Comparison of ENCODE assay signal across 13 cellular contexts in genomic region chr9:129411501-129412175, GRCh38.
DNase-seq lines count a peak whose midpoint lies in the region; ATAC-seq and TF ChIP-seq lines count a peak whose summit lies in the region.
"Had no signal": no experiment of that assay in that cellular context is flagged by ENCODE, and none has a peak within 500 bp of the region (broad histone marks: within the 10 kb centered on the region; RNA-seq: fewer than 3 reads in every experiment).

No MANE protein-coding gene starts in this region.

- H3K36me3 Mint-ChIP-seq in HFFc6 (ENCODE audit: low read depth) (peaks cover 12% of the 10 kb centered on the region), chondrocyte (ENCODE audit: low read depth) (peaks cover 2% of the 10 kb centered on the region), mesothelial cell of epicardium (peaks cover 2% of the 10 kb centered on the region)

- H3K4me1 ChIP-seq in stomach smooth muscle (ENCODE audit: control insufficient read depth, insufficient read depth, low read length) = peaks cover 38% of the 10 kb centered on the region

- ATAC-seq in HG02588 (IDR thresholded peaks at IDR 0.05; ENCODE audit: unreplicated experiment) (no peak), HG03196 (IDR thresholded peaks at IDR 0.05; ENCODE audit: unreplicated experiment) (no peak)
- ATAC-seq: activated T-cell treated with anti-CD3 and anti-CD28 coated beads, Interleukin-2, amount 50 U/mL, for 72 hours; WTC11 had no signal

- no peak for TF ChIP-seq CTCF in HFFc6 (IDR thresholded peaks at IDR 0.05)
- TF ChIP-seq CTCF in chondrocyte (IDR thresholded peaks at IDR 0.05) = no peak
- TF ChIP-seq CTCF in mesothelial cell of epicardium (IDR thresholded peaks at IDR 0.05; ENCODE audit: unreplicated experiment) = no peak

- H3K9ac ChIP-seq in stomach smooth muscle (ENCODE audit: low read length in 2 of 2) = no peak overlapping the region

- H3K36me3 ChIP-seq in stomach smooth muscle (ENCODE audit: control insufficient read depth in 2 of 2, insufficient read depth in 2 of 2, low read length in 2 of 2) = no peaks in the 10 kb centered on the region

- no peaks in the 10 kb centered on the region for H3K27me3 ChIP-seq in stomach smooth muscle (ENCODE audit: control insufficient read depth in 1 of 2, insufficient read depth in 2 of 2, low read length in 2 of 2)

- no peak overlapping the region for H3K4me3 ChIP-seq in stomach smooth muscle (ENCODE audit: low read length in 2 of 2)

- peaks cover 12% of the 10 kb centered on the region for H3K9me3 Mint-ChIP-seq in HFFc6
- peaks cover 7% of the 10 kb centered on the region for H3K9me3 Mint-ChIP-seq in chondrocyte (ENCODE audit: low read depth)
- H3K9me3 Mint-ChIP-seq in mesothelial cell of epicardium = peaks cover 7% of the 10 kb centered on the region

- H3K27me3 Mint-ChIP-seq in HFFc6 (ENCODE audit: insufficient read depth) (no peaks in the 10 kb centered on the region; the same call in 1 of the 2 replicates), chondrocyte (ENCODE audit: low read depth) (no peaks in the 10 kb centered on the region), mesothelial cell of epicardium (ENCODE audit: low read depth) (no peaks in the 10 kb centered on the region)

- no peaks in the 10 kb centered on the region for H3K9me3 ChIP-seq in stomach smooth muscle (ENCODE audit: control insufficient read depth in 2 of 2, low read length in 2 of 2)

- H3K4me3 Mint-ChIP-seq in HFFc6 (no peak overlapping the region), chondrocyte (ENCODE audit: unreplicated experiment) (no peak overlapping the region), mesothelial cell of epicardium (no peak overlapping the region)

- no peak for DNase-seq in HFFc6
- peak; percentile 75 for DNase-seq in chondrocyte (ENCODE audit: low spot score)
- no peak for DNase-seq in mesothelial cell of epicardium (ENCODE audit: low spot score in 2 of 2, unreplicated experiment in 2 of 2)
- no peak for DNase-seq in SHP77 (lab: John Stamatoyannopoulos, UW)
- no peak for DNase-seq in NCI-H526 (lab: John Stamatoyannopoulos, UW)
- DNase-seq: activated T-cell treated with anti-CD3 and anti-CD28 coated beads, Interleukin-2, amount 50 U/mL, for 72 hours; NCI-H1417; NCI-H774; stimulated activated CD4-positive, alpha-beta T cell treated with anti-CD3 and anti-CD28 coated beads, Interleukin-4, amount 100 ng/mL, for 24 hours had no signal

- H3K27ac Mint-ChIP-seq in HFFc6 (peak overlapping the region; percentile 99), chondrocyte (ENCODE audit: unreplicated experiment) (no peak overlapping the region), mesothelial cell of epicardium (peak overlapping the region; percentile 82)
- H3K27ac Mint-ChIP-seq: WTC11 had no signal

- H3K27ac ChIP-seq in stomach smooth muscle (ENCODE audit: low read length) = peak overlapping the region; percentile 98

- H3K4me1 Mint-ChIP-seq in HFFc6 (ENCODE audit: low read depth) = peaks cover 19% of the 10 kb centered on the region
- H3K4me1 Mint-ChIP-seq in chondrocyte (ENCODE audit: low read depth) = peaks cover 20% of the 10 kb centered on the region
- peaks cover 42% of the 10 kb centered on the region for H3K4me1 Mint-ChIP-seq in mesothelial cell of epicardium
